In genomic region chr2:85737481-85737880, GRCh38 we compare ENCODE assay signal across 11 cellular contexts. TPM values are rescaled to one million over a fixed set of nuclear protein-coding genes. Genes with fewer than 3 reads are reported as not detected.
DNase-seq lines count a peak whose midpoint lies in the region; TF ChIP-seq lines count a peak whose summit lies in the region.
"Had no signal": no experiment of that assay in that cellular context is flagged by ENCODE, and none has a peak within 500 bp of the region (broad histone marks: within the 10 kb centered on the region; RNA-seq: fewer than 3 reads in every experiment).

No MANE protein-coding gene starts in this region.

- H3K4me1 ChIP-seq in rectal smooth muscle tissue (ENCODE audit: control insufficient read depth, insufficient read depth, low read length), result peaks cover 19% of the 10 kb centered on the region

- POLR2A ChIA-PET in GM10248 (lab: Yijun Ruan, JAX), result no interaction called here

- H3K27ac ChIP-seq in rectal smooth muscle tissue (ENCODE audit: low read depth, low read length), result peak overlapping the region; percentile 58
- H3K27ac ChIP-seq: SJCRH30 had no signal

- peak; percentile 89 for DNase-seq in EH (ENCODE audit: low read depth)
- DNase-seq in astrocyte of the hippocampus (ENCODE audit: low read depth, low spot score), result peak; percentile 86
- peak; percentile 79 for DNase-seq in cardiac septum (ENCODE audit: low spot score)
- no peak for DNase-seq in pons (ENCODE audit: low spot score)
- no peak for DNase-seq in DMS114 treated with DMSO at 0.1 percent for 48 hours (lab: John Stamatoyannopoulos, UW; ENCODE audit: unreplicated experiment)
- DNase-seq in GM10248 (ENCODE audit: extremely low spot score), result no peak
- DNase-seq in NCI-H345 (lab: John Stamatoyannopoulos, UW), result no peak
- DNase-seq: effector CD8-positive, alpha-beta T cell; naive B cell; SJCRH30 had no signal

- TF ChIP-seq CTCF in GM10248 (IDR thresholded peaks at IDR 0.05; ENCODE audit: control extremely low read depth, extremely low read depth, low read depth, missing control alignments), result no peak

- intact Hi-C loops in cardiac septum (cut with DNase I), result no loop called here

- no peaks in the 10 kb centered on the region for H3K27me3 ChIP-seq in rectal smooth muscle tissue (ENCODE audit: control insufficient read depth, insufficient read depth, low read length)
- H3K27me3 ChIP-seq: SJCRH30 had no signal

- H3K9ac ChIP-seq in rectal smooth muscle tissue (ENCODE audit: low read length), result no peak overlapping the region

- CTCF ChIA-PET in GM10248 (lab: Yijun Ruan, JAX), result interaction anchor here (1.1 to 2.1 kb wide), 7 partner anchors 9 to 79 kb away, joined by 4 to 10 read pairs (median 6); no protein-coding TSS in a partner anchor

- no peaks in the 10 kb centered on the region for H3K36me3 ChIP-seq in rectal smooth muscle tissue (ENCODE audit: control insufficient read depth, insufficient read depth, low read length)
- H3K36me3 ChIP-seq: SJCRH30 had no signal

- no peak overlapping the region for H3K4me3 ChIP-seq in rectal smooth muscle tissue (ENCODE audit: low read length)
- H3K4me3 ChIP-seq: SJCRH30 had no signal

RNA-seq across cellular contexts. Expression of gene ATOH8, which starts 16.3 kb away (rescaled TPM):
- total RNA-seq in cardiac septum, result 21.0 TPM

RNA-seq across cellular contexts. Expression of gene GNLY, which starts 43.3 kb away (rescaled TPM):
- total RNA-seq in cardiac septum, result 2.3 TPM
- total RNA-seq: SJCRH30 had no signal

Comparison
In these comparisons a context has a peak if more than half of its experiments do, and no peak if none do; other contexts are left out.
1. DNase-seq: peak in EH (single experiment), astrocyte of the hippocampus (single experiment) and cardiac septum (single experiment); none in pons (single experiment), DMS114 treated with DMSO at 0.1 percent for 48 hours (single experiment), GM10248 (single experiment) and NCI-H345 (single experiment).